ENCODE assay signal across 8 cellular contexts in the genomic region with DNA sequence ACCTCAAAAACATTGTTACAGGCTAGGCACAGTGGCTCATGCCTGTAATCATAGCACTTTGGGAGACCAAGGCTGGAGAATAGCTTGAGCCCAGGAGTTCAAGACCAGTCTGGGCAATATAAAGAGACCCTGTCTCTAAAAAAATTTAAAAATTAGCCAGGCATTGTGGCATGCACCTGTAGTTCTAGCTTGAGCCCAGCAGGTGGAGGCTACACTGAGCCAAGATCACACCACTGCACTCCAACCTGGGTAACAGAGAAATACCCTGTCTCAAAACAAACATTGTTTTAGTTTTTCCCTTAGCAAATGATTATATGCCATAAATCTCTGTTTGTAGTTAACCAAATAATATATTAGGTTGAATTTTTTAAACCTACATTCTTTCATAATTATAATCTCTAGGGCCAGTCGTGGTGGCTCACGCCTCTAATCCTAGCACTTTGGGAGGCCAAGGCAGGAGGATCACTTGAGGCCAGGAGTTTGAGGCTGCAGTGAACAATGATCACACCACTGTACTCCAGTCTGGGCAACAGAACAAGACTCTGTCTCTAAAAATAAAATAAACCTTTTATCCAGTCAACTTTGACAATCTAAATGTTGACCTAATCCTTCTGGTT. TPM values are rescaled to one million over a fixed set of nuclear protein-coding genes. Genes with fewer than 3 reads are reported as not detected.
A peak's percentile ranks its signal among the peaks of the same experiment; 100 is the strongest.
DNase-seq lines count a peak whose midpoint lies in the region; ATAC-seq and TF ChIP-seq lines count a peak whose summit lies in the region.

No MANE protein-coding gene starts in this region.

- peak; percentile 71; the same call in 1 of the 2 replicates for ATAC-seq in IMR-90 (ENCODE audit: low read depth)
- no peak for ATAC-seq in GM21360 (IDR thresholded peaks at IDR 0.05; ENCODE audit: unreplicated experiment)
- no peak for ATAC-seq in GM19452 (IDR thresholded peaks at IDR 0.05; ENCODE audit: unreplicated experiment)

- H2BK15ac ChIP-seq in IMR-90 (ENCODE audit: low read depth, low read length) = no peak overlapping the region

- H3K4ac ChIP-seq in IMR-90 (ENCODE audit: low read depth, low read length) = no peak overlapping the region

- H3K9me1 ChIP-seq in IMR-90 (ENCODE audit: insufficient read depth, low read length) = no peaks in the 10 kb centered on the region

- no peak overlapping the region for H3K14ac ChIP-seq in IMR-90 (replicated peaks; ENCODE audit: low read depth, low read length)

- H2AFZ ChIP-seq in IMR-90 (replicated peaks; ENCODE audit: low read length, poor library complexity) = no peak overlapping the region
- H2AFZ ChIP-seq in fibroblast of lung (ENCODE audit: low read length) = no peak overlapping the region

- H4K20me1 ChIP-seq in IMR-90 (ENCODE audit: insufficient read depth, low read length) (no peaks in the 10 kb centered on the region), fibroblast of lung (ENCODE audit: control insufficient read depth, extremely low read depth, insufficient read depth, low read length) (no peaks in the 10 kb centered on the region)

- BruUV-seq in IMR-90 (replicated peaks; lab: Mats Ljungman, UMichigan) = no TSS peak

- H3K4me1 ChIP-seq in IMR-90 (ENCODE audit: control insufficient read depth, insufficient read depth, low read length) = no peaks in the 10 kb centered on the region
- H3K4me1 ChIP-seq in fibroblast of lung (ENCODE audit: control insufficient read depth, extremely low read depth, insufficient read depth, low read length) = no peaks in the 10 kb centered on the region
- H3K4me1 ChIP-seq in sigmoid colon = no peaks in the 10 kb centered on the region

- CTCF ChIA-PET in IMR-90 (lab: Yijun Ruan, JAX) = interaction anchor here (1.0 kb wide), 1 partner anchor 12 kb away, joined by 3 read pairs; no protein-coding TSS in a partner anchor

- no peak overlapping the region for H3K56ac ChIP-seq in IMR-90 (ENCODE audit: extremely low read depth, insufficient read depth, low read length)

- H2AK9ac ChIP-seq in IMR-90 (replicated peaks; ENCODE audit: low read depth, low read length, poor library complexity) = no peak overlapping the region

- no peak for TF ChIP-seq EP300 in sigmoid colon (IDR thresholded peaks at IDR 0.05)

- TF ChIP-seq POLR2A in IMR-90 (IDR thresholded peaks at IDR 0.05; ENCODE audit: low read depth, low read length) (no peak), sigmoid colon (IDR thresholded peaks at IDR 0.05) (no peak)

- no peak overlapping the region for H2BK120ac ChIP-seq in IMR-90 (ENCODE audit: low read depth, low read length)

- H2BK20ac ChIP-seq in IMR-90 (ENCODE audit: low read depth, low read length) = no peak overlapping the region

- TF ChIP-seq CTCF in IMR-90 (conservative IDR thresholded peaks at IDR 0.05; ENCODE audit: low read depth, low read length) (peak; percentile 50), fibroblast of lung (conservative IDR thresholded peaks at IDR 0.05 in 1 of 2, IDR thresholded peaks at IDR 0.05 in 1 of 2; ENCODE audit: low read depth in 1 of 2, low read length in 2 of 2) (peak; percentile 52 to 66), sigmoid colon (IDR thresholded peaks at IDR 0.05) (peak; percentile 7 to 63 (median 52))

- H3K18ac ChIP-seq in IMR-90 (ENCODE audit: low read depth, low read length) = no peak overlapping the region

- in situ Hi-C loops in IMR-90 (cut with MboI; ENCODE audit: low sequenced_read_pairs) = loop anchor here (25.0 kb wide), 1 partner anchor 587 kb away; no protein-coding TSS in a partner anchor

- TF ChIP-seq RAD21 in IMR-90 (IDR thresholded peaks at IDR 0.05; ENCODE audit: low read length) = peak; percentile 56

- intact Hi-C loops in IMR-90 (cut with micrococcal nuclease) = loop anchor here (1.0 kb wide), 2 partner anchors 229 to 684 kb away; no protein-coding TSS in a partner anchor
- intact Hi-C loops in sigmoid colon (cut with DNase I) = no loop called here

- H3K27me3 ChIP-seq in IMR-90 (ENCODE audit: control insufficient read depth, insufficient read depth, low read length) (no peaks in the 10 kb centered on the region), fibroblast of lung (ENCODE audit: control insufficient read depth, insufficient read depth, low read length) (no peaks in the 10 kb centered on the region), sigmoid colon (no peaks in the 10 kb centered on the region)

- no peaks in the 10 kb centered on the region for H3K79me1 ChIP-seq in IMR-90 (ENCODE audit: low read depth in 1 of 2, low read length in 2 of 2)

- H3K27ac ChIP-seq in IMR-90 (ENCODE audit: insufficient read depth, low read length) = no peak overlapping the region
- H3K27ac ChIP-seq in fibroblast of lung (ENCODE audit: insufficient read depth, low read length) = no peak overlapping the region
- no peak overlapping the region for H3K27ac ChIP-seq in sigmoid colon

- H2AK5ac ChIP-seq in IMR-90 (ENCODE audit: low read depth, low read length) = no peak overlapping the region

- H4K91ac ChIP-seq in IMR-90 (ENCODE audit: insufficient read depth, low read depth, low read length) = no peak overlapping the region

- no peak overlapping the region for H4K8ac ChIP-seq in IMR-90 (ENCODE audit: low read depth in 2 of 2, low read length in 2 of 2)

- H3K9ac ChIP-seq in IMR-90 (ENCODE audit: low read depth, low read length) = no peak overlapping the region
- H3K9ac ChIP-seq in fibroblast of lung (ENCODE audit: insufficient read depth, low read length) = no peak overlapping the region

- H3K9me3 ChIP-seq in IMR-90 (ENCODE audit: control insufficient read depth, insufficient read depth, low read length) = no peaks in the 10 kb centered on the region
- H3K9me3 ChIP-seq in fibroblast of lung (ENCODE audit: control insufficient read depth, insufficient read depth, low read depth, low read length) = no peaks in the 10 kb centered on the region
- H3K9me3 ChIP-seq in sigmoid colon = no peaks in the 10 kb centered on the region

- WGBS in IMR-90 (ENCODE audit: extremely low coverage in 2 of 2, insufficient read length in 1 of 2), 2 experiments = no CpG with 5 or more reads among the region's 2 CpGs
- WGBS in sigmoid colon, 2 donors = 99% methylated on average over 2 of the region's 2 CpGs

- H2BK5ac ChIP-seq in IMR-90 (ENCODE audit: low read depth, low read length, poor library complexity, severe bottlenecking) = no peak overlapping the region

- no peak overlapping the region for H3K4me2 ChIP-seq in IMR-90 (ENCODE audit: low read depth, low read length)
- H3K4me2 ChIP-seq in fibroblast of lung (ENCODE audit: extremely low read depth, insufficient read depth, low read length) = no peak overlapping the region

- DNase-seq in activated gamma-delta T cell treated with Interleukin-2 at 50 U/mL for 16 hours (peak; percentile 11), activated gamma-delta T cell (lab: John Stamatoyannopoulos, UW) (no peak), IMR-90 (peak; percentile 21), fibroblast of lung (ENCODE audit: low read depth in 2 of 2) (peak; percentile 10 to 13), sigmoid colon (no peak)
- DNase-seq in activated CD4-positive, alpha-beta T cell treated with anti-CD3 and anti-CD28 coated beads for 4 hours = peak; percentile 24 to 25

- H3K79me2 ChIP-seq in fibroblast of lung (ENCODE audit: control insufficient read depth, insufficient read depth, low read length) = no peaks in the 10 kb centered on the region

- H3K36me3 ChIP-seq in IMR-90 (ENCODE audit: control insufficient read depth, insufficient read depth, low read length) = no peaks in the 10 kb centered on the region
- H3K36me3 ChIP-seq in fibroblast of lung (ENCODE audit: control insufficient read depth, insufficient read depth, low read length) = no peaks in the 10 kb centered on the region
- peaks cover 0 to 3% (median 0%) of the 10 kb centered on the region in 4 donors for H3K36me3 ChIP-seq in sigmoid colon

- H3K4me3 ChIP-seq in IMR-90 (ENCODE audit: insufficient read depth, low read depth, low read length) = no peak overlapping the region
- no peak overlapping the region for H3K4me3 ChIP-seq in fibroblast of lung (replicated peaks in 1 of 4; ENCODE audit: control extremely low read depth in 1 of 4, insufficient read depth in 1 of 4, low read depth in 3 of 4, low read length in 4 of 4)
- H3K4me3 ChIP-seq in sigmoid colon = no peak overlapping the region

- H3K23ac ChIP-seq in IMR-90 (ENCODE audit: low read depth, low read length) = no peak overlapping the region

- POLR2A ChIA-PET in IMR-90 (lab: Charles Lee; ENCODE audit: unreplicated experiment) = no interaction called here

- no peak overlapping the region for H4K5ac ChIP-seq in IMR-90 (ENCODE audit: low read depth, low read length)

- dilution Hi-C loops in IMR-90 (cut with HindIII; ENCODE audit: low sequenced_read_pairs, unreplicated experiment) = no loop called here

TF ChIP-seq in IMR-90, 13 proteins besides CTCF, POLR2A, EP300 and RAD21:
- TF ChIP-seq BHLHE40 (IDR thresholded peaks at IDR 0.05; ENCODE audit: low read depth, low read length) (no peak), SMC3 (IDR thresholded peaks at IDR 0.05; ENCODE audit: low read depth, low read length) (peak; percentile 62)

RNA-seq across cellular contexts. Expression of gene CYP20A1, which starts 13.3 kb away (rescaled TPM):
- total RNA-seq in IMR-90 (2012; rRNA removed) (16.8 and 26.9 TPM in 2 replicates), fibroblast of lung (36.3 and 48.0 TPM in 2 replicates), sigmoid colon (10 to 100 TPM; 22.7 to 35.4 (median 28.2) TPM)
- polyA plus RNA-seq in IMR-90 (2012; rRNA removed) (5.0 and 7.0 TPM in 2 replicates), fibroblast of lung (25.5 and 35.9 TPM in 2 replicates), sigmoid colon (10 to 100 TPM in 1 of 3 donors, 1 to 10 TPM in 2; 4.8 to 10.8 (median 6.2) TPM)
- 2.1 and 3.6 TPM in 2 replicates for polyA plus RNA-seq in IMR-90 (2012; cell fraction: cytosol; rRNA removed)
- polyA plus RNA-seq in IMR-90 (2012; cell fraction: nucleus; rRNA removed; ENCODE audit: low replicate concordance) = 1.6 and 6.2 TPM in 2 replicates
- polyA plus RNA-seq in fibroblast of lung (2012) = 10.9 and 15.6 TPM in 2 replicates
- 6.3 and 8.6 TPM in 2 replicates for polyA minus RNA-seq in fibroblast of lung (ENCODE audit: low replicate concordance)

Comparison
In these comparisons a context has a peak if more than half of its experiments do, and no peak if none do; other contexts are left out.
1. DNase-seq: peak in activated gamma-delta T cell treated with Interleukin-2 at 50 U/mL for 16 hours (single experiment), IMR-90 (single experiment), activated CD4-positive, alpha-beta T cell treated with anti-CD3 and anti-CD28 coated beads for 4 hours (2 of 2) and fibroblast of lung (2 of 2); none in activated gamma-delta T cell (single experiment) and sigmoid colon (single experiment).
2. Peak in every context shown above with its lines, with median percentiles within 50 percentile points of each other: CTCF ChIP-seq.